In genomic region chrX:153818571-153819397, GRCh38 we compare ENCODE assay signal across 1 cellular context.
TF ChIP-seq lines count a peak whose summit lies in the region.

No MANE protein-coding gene starts in this region.

TF ChIP-seq in HEK293, 187 proteins besides CTCF, POLR2A, EP300 and RAD21 (continued from another document and continues in another):
- TF ChIP-seq, protein P1, sequence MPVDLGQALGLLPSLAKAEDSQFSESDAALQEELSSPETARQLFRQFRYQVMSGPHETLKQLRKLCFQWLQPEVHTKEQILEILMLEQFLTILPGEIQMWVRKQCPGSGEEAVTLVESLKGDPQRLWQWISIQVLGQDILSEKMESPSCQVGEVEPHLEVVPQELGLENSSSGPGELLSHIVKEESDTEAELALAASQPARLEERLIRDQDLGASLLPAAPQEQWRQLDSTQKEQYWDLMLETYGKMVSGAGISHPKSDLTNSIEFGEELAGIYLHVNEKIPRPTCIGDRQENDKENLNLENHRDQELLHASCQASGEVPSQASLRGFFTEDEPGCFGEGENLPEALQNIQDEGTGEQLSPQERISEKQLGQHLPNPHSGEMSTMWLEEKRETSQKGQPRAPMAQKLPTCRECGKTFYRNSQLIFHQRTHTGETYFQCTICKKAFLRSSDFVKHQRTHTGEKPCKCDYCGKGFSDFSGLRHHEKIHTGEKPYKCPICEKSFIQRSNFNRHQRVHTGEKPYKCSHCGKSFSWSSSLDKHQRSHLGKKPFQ (tag by site-specific recombination; IDR thresholded peaks at IDR 0.05): no peak
- no peak for TF ChIP-seq ZNF248 (tag by site-specific recombination; IDR thresholded peaks at IDR 0.05)
- no peak for TF ChIP-seq ZNF843 (tag by site-specific recombination; IDR thresholded peaks at IDR 0.05)
- peak; percentile 45; the same call in 1 of the 2 replicates for TF ChIP-seq SP3 (tag by site-specific recombination; IDR thresholded peaks at IDR 0.05)
- TF ChIP-seq ZNF169 (tag by site-specific recombination; IDR thresholded peaks at IDR 0.05): no peak
- no peak for TF ChIP-seq ZFP41 (tag by site-specific recombination; IDR thresholded peaks at IDR 0.05; ENCODE audit: borderline replicate concordance)
- no peak for TF ChIP-seq TSHZ1 (tag by site-specific recombination; IDR thresholded peaks at IDR 0.05; ENCODE audit: borderline replicate concordance)
- no peak for TF ChIP-seq ZNF473 (tag by site-specific recombination; IDR thresholded peaks at IDR 0.05)
- no peak for TF ChIP-seq WT1 (tag by site-specific recombination; IDR thresholded peaks at IDR 0.05)
- TF ChIP-seq ZNF645 (tag by site-specific recombination; IDR thresholded peaks at IDR 0.05): no peak
- TF ChIP-seq, protein P2, sequence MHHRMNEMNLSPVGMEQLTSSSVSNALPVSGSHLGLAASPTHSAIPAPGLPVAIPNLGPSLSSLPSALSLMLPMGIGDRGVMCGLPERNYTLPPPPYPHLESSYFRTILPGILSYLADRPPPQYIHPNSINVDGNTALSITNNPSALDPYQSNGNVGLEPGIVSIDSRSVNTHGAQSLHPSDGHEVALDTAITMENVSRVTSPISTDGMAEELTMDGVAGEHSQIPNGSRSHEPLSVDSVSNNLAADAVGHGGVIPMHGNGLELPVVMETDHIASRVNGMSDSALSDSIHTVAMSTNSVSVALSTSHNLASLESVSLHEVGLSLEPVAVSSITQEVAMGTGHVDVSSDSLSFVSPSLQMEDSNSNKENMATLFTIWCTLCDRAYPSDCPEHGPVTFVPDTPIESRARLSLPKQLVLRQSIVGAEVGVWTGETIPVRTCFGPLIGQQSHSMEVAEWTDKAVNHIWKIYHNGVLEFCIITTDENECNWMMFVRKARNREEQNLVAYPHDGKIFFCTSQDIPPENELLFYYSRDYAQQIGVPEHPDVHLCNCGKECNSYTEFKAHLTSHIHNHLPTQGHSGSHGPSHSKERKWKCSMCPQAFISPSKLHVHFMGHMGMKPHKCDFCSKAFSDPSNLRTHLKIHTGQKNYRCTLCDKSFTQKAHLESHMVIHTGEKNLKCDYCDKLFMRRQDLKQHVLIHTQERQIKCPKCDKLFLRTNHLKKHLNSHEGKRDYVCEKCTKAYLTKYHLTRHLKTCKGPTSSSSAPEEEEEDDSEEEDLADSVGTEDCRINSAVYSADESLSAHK (tag by site-specific recombination; IDR thresholded peaks at IDR 0.05): no peak
- TF ChIP-seq ZNF366 (tag by site-specific recombination; conservative IDR thresholded peaks at IDR 0.05): no peak
- TF ChIP-seq ZBTB8A (tag by site-specific recombination; IDR thresholded peaks at IDR 0.05): peak; percentile 81
- peak; percentile 50; the same call in 1 of the 2 replicates for TF ChIP-seq ZNF600 (tag by site-specific recombination; IDR thresholded peaks at IDR 0.05)
- no peak for TF ChIP-seq ZNF324 (tag by site-specific recombination; IDR thresholded peaks at IDR 0.05)
- no peak for TF ChIP-seq ZNF239 (tag by site-specific recombination; IDR thresholded peaks at IDR 0.05)
- TF ChIP-seq ZNF621 (tag by site-specific recombination; IDR thresholded peaks at IDR 0.05): no peak
- TF ChIP-seq KLF17 (tag by site-specific recombination; IDR thresholded peaks at IDR 0.05): peak; percentile 83
- peak; percentile 60 for TF ChIP-seq ZBTB26 (tag by site-specific recombination; optimal IDR thresholded peaks at IDR 0.05)
- TF ChIP-seq ZNF768 (tag by site-specific recombination; IDR thresholded peaks at IDR 0.05): no peak
- TF ChIP-seq MZF1 (tag by site-specific recombination; IDR thresholded peaks at IDR 0.05; ENCODE audit: borderline replicate concordance): no peak
- TF ChIP-seq ZNF2 (tag by site-specific recombination; IDR thresholded peaks at IDR 0.05): no peak
- no peak for TF ChIP-seq ZXDB (tag by site-specific recombination; IDR thresholded peaks at IDR 0.05)
- no peak for TF ChIP-seq ZNF791 (tag by site-specific recombination; IDR thresholded peaks at IDR 0.05)
- 0 out of 2 replicates have a peak, but pooled peaks have one; percentile 47 for TF ChIP-seq KLF1 (tag by site-specific recombination; IDR thresholded peaks at IDR 0.05)
- no peak for TF ChIP-seq ZNF510 (tag by site-specific recombination; IDR thresholded peaks at IDR 0.05; ENCODE audit: insufficient replicate concordance)
- no peak for TF ChIP-seq ZNF558 (tag by site-specific recombination; IDR thresholded peaks at IDR 0.05)
- no peak for TF ChIP-seq YY1 (tag by site-specific recombination; IDR thresholded peaks at IDR 0.05)
- no peak for TF ChIP-seq ZNF76 (tag by site-specific recombination; IDR thresholded peaks at IDR 0.05; ENCODE audit: borderline replicate concordance, low read depth)
- TF ChIP-seq ZSCAN4 (tag by site-specific recombination; IDR thresholded peaks at IDR 0.05): no peak
- TF ChIP-seq ZNF112 (tag by site-specific recombination; IDR thresholded peaks at IDR 0.05): no peak
- no peak for TF ChIP-seq ZNF394 (tag by site-specific recombination; IDR thresholded peaks at IDR 0.05; ENCODE audit: borderline replicate concordance)
- TF ChIP-seq, protein P3, sequence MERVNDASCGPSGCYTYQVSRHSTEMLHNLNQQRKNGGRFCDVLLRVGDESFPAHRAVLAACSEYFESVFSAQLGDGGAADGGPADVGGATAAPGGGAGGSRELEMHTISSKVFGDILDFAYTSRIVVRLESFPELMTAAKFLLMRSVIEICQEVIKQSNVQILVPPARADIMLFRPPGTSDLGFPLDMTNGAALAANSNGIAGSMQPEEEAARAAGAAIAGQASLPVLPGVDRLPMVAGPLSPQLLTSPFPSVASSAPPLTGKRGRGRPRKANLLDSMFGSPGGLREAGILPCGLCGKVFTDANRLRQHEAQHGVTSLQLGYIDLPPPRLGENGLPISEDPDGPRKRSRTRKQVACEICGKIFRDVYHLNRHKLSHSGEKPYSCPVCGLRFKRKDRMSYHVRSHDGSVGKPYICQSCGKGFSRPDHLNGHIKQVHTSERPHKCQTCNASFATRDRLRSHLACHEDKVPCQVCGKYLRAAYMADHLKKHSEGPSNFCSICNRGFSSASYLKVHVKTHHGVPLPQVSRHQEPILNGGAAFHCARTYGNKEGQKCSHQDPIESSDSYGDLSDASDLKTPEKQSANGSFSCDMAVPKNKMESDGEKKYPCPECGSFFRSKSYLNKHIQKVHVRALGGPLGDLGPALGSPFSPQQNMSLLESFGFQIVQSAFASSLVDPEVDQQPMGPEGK (tag by site-specific recombination; IDR thresholded peaks at IDR 0.05): peak; percentile 90
- TF ChIP-seq ZNF341 (tag by site-specific recombination; IDR thresholded peaks at IDR 0.05; ENCODE audit: low read depth): peak; percentile 96
- TF ChIP-seq, protein P4, sequence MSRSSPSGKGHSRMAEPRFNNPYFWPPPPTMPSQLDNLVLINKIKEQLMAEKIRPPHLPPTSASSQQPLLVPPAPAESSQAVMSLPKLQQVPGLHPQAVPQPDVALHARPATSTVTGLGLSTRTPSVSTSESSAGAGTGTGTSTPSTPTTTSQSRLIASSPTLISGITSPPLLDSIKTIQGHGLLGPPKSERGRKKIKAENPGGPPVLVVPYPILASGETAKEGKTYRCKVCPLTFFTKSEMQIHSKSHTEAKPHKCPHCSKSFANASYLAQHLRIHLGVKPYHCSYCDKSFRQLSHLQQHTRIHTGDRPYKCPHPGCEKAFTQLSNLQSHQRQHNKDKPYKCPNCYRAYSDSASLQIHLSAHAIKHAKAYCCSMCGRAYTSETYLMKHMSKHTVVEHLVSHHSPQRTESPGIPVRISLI (tag by site-specific recombination; IDR thresholded peaks at IDR 0.05): no peak
- peak; percentile 52; the same call in 1 of the 2 replicates for TF ChIP-seq KLF9 (tag by site-specific recombination; IDR thresholded peaks at IDR 0.05; ENCODE audit: low read depth)
- no peak for TF ChIP-seq TCF7L2 (IDR thresholded peaks at IDR 0.05; ENCODE audit: borderline replicate concordance, low read depth, low read length)
- TF ChIP-seq, protein P5, sequence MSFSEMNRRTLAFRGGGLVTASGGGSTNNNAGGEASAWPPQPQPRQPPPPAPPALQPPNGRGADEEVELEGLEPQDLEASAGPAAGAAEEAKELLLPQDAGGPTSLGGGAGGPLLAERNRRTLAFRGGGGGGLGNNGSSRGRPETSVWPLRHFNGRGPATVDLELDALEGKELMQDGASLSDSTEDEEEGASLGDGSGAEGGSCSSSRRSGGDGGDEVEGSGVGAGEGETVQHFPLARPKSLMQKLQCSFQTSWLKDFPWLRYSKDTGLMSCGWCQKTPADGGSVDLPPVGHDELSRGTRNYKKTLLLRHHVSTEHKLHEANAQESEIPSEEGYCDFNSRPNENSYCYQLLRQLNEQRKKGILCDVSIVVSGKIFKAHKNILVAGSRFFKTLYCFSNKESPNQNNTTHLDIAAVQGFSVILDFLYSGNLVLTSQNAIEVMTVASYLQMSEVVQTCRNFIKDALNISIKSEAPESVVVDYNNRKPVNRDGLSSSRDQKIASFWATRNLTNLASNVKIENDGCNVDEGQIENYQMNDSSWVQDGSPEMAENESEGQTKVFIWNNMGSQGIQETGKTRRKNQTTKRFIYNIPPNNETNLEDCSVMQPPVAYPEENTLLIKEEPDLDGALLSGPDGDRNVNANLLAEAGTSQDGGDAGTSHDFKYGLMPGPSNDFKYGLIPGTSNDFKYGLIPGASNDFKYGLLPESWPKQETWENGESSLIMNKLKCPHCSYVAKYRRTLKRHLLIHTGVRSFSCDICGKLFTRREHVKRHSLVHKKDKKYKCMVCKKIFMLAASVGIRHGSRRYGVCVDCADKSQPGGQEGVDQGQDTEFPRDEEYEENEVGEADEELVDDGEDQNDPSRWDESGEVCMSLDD (tag by site-specific recombination; IDR thresholded peaks at IDR 0.05): peak; percentile 72; the same call in 1 of the 2 replicates
- no peak for TF ChIP-seq ZFP69B (tag by site-specific recombination; IDR thresholded peaks at IDR 0.05)
